Comparison of ENCODE assay signal across 19 cellular contexts in the genomic region with DNA sequence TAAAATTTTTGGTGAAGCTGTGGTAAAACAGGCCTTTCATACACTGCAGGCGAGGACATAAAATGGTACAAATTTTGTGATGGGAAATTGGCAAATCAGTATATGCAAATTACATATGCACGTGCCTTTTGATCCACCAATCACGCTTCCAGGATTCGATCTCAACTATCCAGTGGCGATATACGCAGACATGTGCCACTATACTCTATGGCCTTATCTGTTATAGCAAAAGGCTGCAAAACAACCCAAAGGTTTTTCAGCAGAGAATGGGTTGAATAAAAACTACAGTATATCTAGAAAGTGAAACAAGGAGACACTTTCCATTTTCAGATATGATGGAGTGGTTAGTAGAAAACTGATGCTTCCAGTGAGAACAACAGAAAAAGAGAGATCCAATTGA. TPM values are rescaled to one million over a fixed set of nuclear protein-coding genes. Genes with fewer than 3 reads are reported as not detected.
DNase-seq lines count a peak whose midpoint lies in the region; ATAC-seq lines count a peak whose summit lies in the region.
"Had no signal": no experiment of that assay in that cellular context is flagged by ENCODE, and none has a peak within 500 bp of the region (broad histone marks: within the 10 kb centered on the region; RNA-seq: fewer than 3 reads in every experiment).

No MANE protein-coding gene starts in this region.

- H3K27me3 Mint-ChIP-seq in T-helper 2 cell treated with Interferon-gamma antibody and Interleukin-4, amounts not matched to agents 5 μg/mL and 100 μg/mL, for 36 hours (ENCODE audit: low read depth): peaks cover 17% of the 10 kb centered on the region
- H3K27me3 Mint-ChIP-seq in activated naive CD8-positive, alpha-beta T cell treated with anti-CD3 and anti-CD28 coated beads, Interleukin-2, amount 10 ng/mL, durations not matched to agents 7 days and 5 days: peaks cover 7% of the 10 kb centered on the region
- H3K27me3 Mint-ChIP-seq in naive thymus-derived CD8-positive, alpha-beta T cell: peaks cover 3 to 15% (median 5%) of the 10 kb centered on the region in 5 donors

- no peaks in the 10 kb centered on the region for H3K36me3 Mint-ChIP-seq in T-helper 2 cell treated with Interferon-gamma antibody and Interleukin-4, amounts not matched to agents 5 μg/mL and 100 μg/mL, for 36 hours (ENCODE audit: low read depth)
- H3K36me3 Mint-ChIP-seq in activated naive CD8-positive, alpha-beta T cell treated with anti-CD3 and anti-CD28 coated beads, Interleukin-2, amount 10 ng/mL, durations not matched to agents 7 days and 5 days: peaks cover 9% of the 10 kb centered on the region
- peaks cover 0 to 4% (median 4%) of the 10 kb centered on the region in 3 donors for H3K36me3 Mint-ChIP-seq in naive thymus-derived CD8-positive, alpha-beta T cell

- POLR2A ChIA-PET in activated naive CD8-positive, alpha-beta T cell treated with anti-CD3 and anti-CD28 coated beads, Interleukin-2, amount 10 ng/mL, durations not matched to agents 7 days and 5 days (lab: Charles Lee): no interaction called here
- POLR2A ChIA-PET in naive thymus-derived CD8-positive, alpha-beta T cell (lab: Charles Lee): no interaction called here

- peak; percentile 32 for ATAC-seq in GM19463 (IDR thresholded peaks at IDR 0.05; ENCODE audit: unreplicated experiment)
- ATAC-seq in activated naive CD8-positive, alpha-beta T cell treated with anti-CD3 and anti-CD28 coated beads, Interleukin-2, amount 10 ng/mL, durations not matched to agents 7 days and 5 days (ENCODE audit: low read depth): no peak
- no peak for ATAC-seq in naive thymus-derived CD8-positive, alpha-beta T cell
- ATAC-seq in GM19467 (IDR thresholded peaks at IDR 0.05; ENCODE audit: unreplicated experiment): no peak

- DNase-seq in T-helper 2 cell treated with Interferon-gamma antibody and Interleukin-4, amounts not matched to agents 5 μg/mL and 100 μg/mL, for 36 hours (ENCODE audit: low spot score): no peak
- DNase-seq in T-helper 2 cell (no peak), iPS-NIHi11 (ENCODE audit: low spot score) (no peak), NCI-H1105 (lab: John Stamatoyannopoulos, UW) (no peak)
- DNase-seq in activated naive CD8-positive, alpha-beta T cell treated with anti-CD3 and anti-CD28 coated beads, Interleukin-2, amount 10 ng/mL, durations not matched to agents 7 days and 5 days: no peak
- no peak for DNase-seq in naive thymus-derived CD8-positive, alpha-beta T cell
- DNase-seq: 8988T; activated CD4-positive, CD25-positive, alpha-beta regulatory T cell treated with anti-CD3 and anti-CD28 coated beads, Interleukin-2, amount 50 U/mL, for 72 hours; GF-D8; NCI-H1436 treated with DMSO at 0.1 percent for 48 hours; NCI-H2171; SHP77 treated with DMSO at 0.1 percent for 48 hours had no signal

- peaks cover 14% of the 10 kb centered on the region for H3K4me1 Mint-ChIP-seq in T-helper 2 cell treated with Interferon-gamma antibody and Interleukin-4, amounts not matched to agents 5 μg/mL and 100 μg/mL, for 36 hours (ENCODE audit: low read depth)
- peaks cover 10% of the 10 kb centered on the region for H3K4me1 Mint-ChIP-seq in activated naive CD8-positive, alpha-beta T cell treated with anti-CD3 and anti-CD28 coated beads, Interleukin-2, amount 10 ng/mL, durations not matched to agents 7 days and 5 days
- peaks cover 4 to 10% (median 6%) of the 10 kb centered on the region in 4 donors for H3K4me1 Mint-ChIP-seq in naive thymus-derived CD8-positive, alpha-beta T cell
- H3K4me1 Mint-ChIP-seq: nephron had no signal

- H3K9me3 Mint-ChIP-seq in T-helper 2 cell treated with Interferon-gamma antibody and Interleukin-4, amounts not matched to agents 5 μg/mL and 100 μg/mL, for 36 hours: no peaks in the 10 kb centered on the region
- H3K9me3 Mint-ChIP-seq in activated naive CD8-positive, alpha-beta T cell treated with anti-CD3 and anti-CD28 coated beads, Interleukin-2, amount 10 ng/mL, durations not matched to agents 7 days and 5 days: no peaks in the 10 kb centered on the region
- peaks cover 0 to 5% (median 0%) of the 10 kb centered on the region in 9 donors for H3K9me3 Mint-ChIP-seq in naive thymus-derived CD8-positive, alpha-beta T cell

- peak overlapping the region; percentile 4 for H3K27ac Mint-ChIP-seq in T-helper 2 cell treated with Interferon-gamma antibody and Interleukin-4, amounts not matched to agents 5 μg/mL and 100 μg/mL, for 36 hours
- peak overlapping the region; percentile 73 for H3K27ac Mint-ChIP-seq in activated naive CD8-positive, alpha-beta T cell treated with anti-CD3 and anti-CD28 coated beads, Interleukin-2, amount 10 ng/mL, durations not matched to agents 7 days and 5 days
- H3K27ac Mint-ChIP-seq in naive thymus-derived CD8-positive, alpha-beta T cell: peak overlapping the region in 3 of 10 donors; percentile 35 to 66 (median 64)
- H3K27ac Mint-ChIP-seq: nephron had no signal

- H3K4me3 Mint-ChIP-seq in T-helper 2 cell treated with Interferon-gamma antibody and Interleukin-4, amounts not matched to agents 5 μg/mL and 100 μg/mL, for 36 hours: peak overlapping the region; percentile 77
- peak overlapping the region; percentile 77 for H3K4me3 Mint-ChIP-seq in activated naive CD8-positive, alpha-beta T cell treated with anti-CD3 and anti-CD28 coated beads, Interleukin-2, amount 10 ng/mL, durations not matched to agents 7 days and 5 days
- peak overlapping the region in 9 of 10 donors; percentile 64 to 91 (median 83) for H3K4me3 Mint-ChIP-seq in naive thymus-derived CD8-positive, alpha-beta T cell

RNA-seq across cellular contexts. Expression of gene ERVFRD-1, which starts 41.9 kb away (rescaled TPM):
- total RNA-seq in activated naive CD8-positive, alpha-beta T cell treated with anti-CD3 and anti-CD28 coated beads, Interleukin-2, amount 10 ng/mL, durations not matched to agents 7 days and 5 days: not detected
- not detected for total RNA-seq in naive thymus-derived CD8-positive, alpha-beta T cell
- polyA plus RNA-seq in naive thymus-derived CD8-positive, alpha-beta T cell: under 1 TPM in 1 of 3 donors, not detected in 2; 0.18 TPM
- total RNA-seq: ascending aorta, chondrocyte, thyroid gland had no signal
- polyA plus RNA-seq: BJ had no signal

RNA-seq across cellular contexts. Expression of gene SMIM13, which starts 59.8 kb away (rescaled TPM):
- 1 to 10 TPM; 7.0 to 8.3 TPM for total RNA-seq in activated naive CD8-positive, alpha-beta T cell treated with anti-CD3 and anti-CD28 coated beads, Interleukin-2, amount 10 ng/mL, durations not matched to agents 7 days and 5 days
- 1 to 10 TPM; 4.7 to 5.7 TPM for total RNA-seq in naive thymus-derived CD8-positive, alpha-beta T cell
- polyA plus RNA-seq in naive thymus-derived CD8-positive, alpha-beta T cell: 1 to 10 TPM; 1.7 to 3.0 (median 3.0) TPM
